In genomic region chr7:42931834-42932651, GRCh38 we compare ENCODE assay signal across 1 cellular context.
TF ChIP-seq lines count a peak whose summit lies in the region.

Gene MRPL32 (plus strand): TSS chr7:42932376. CDS start chr7:42932387, 11 bp downstream.
Gene PSMA2 (minus strand): TSS chr7:42932174. CDS start chr7:42932158, 16 bp downstream.

TF ChIP-seq in HepG2, 621 proteins besides CTCF, POLR2A, EP300 and RAD21 (continued from another document and continues in another):
- no peak for TF ChIP-seq ZNF503 (CRISPR knock-in tag; IDR thresholded peaks at IDR 0.05)
- TF ChIP-seq SCMH1 (CRISPR knock-in tag; IDR thresholded peaks at IDR 0.05; ENCODE audit: borderline replicate concordance), result no peak
- TF ChIP-seq YEATS2 (CRISPR knock-in tag; IDR thresholded peaks at IDR 0.05; ENCODE audit: borderline replicate concordance), result peak; percentile 58; the same call in 1 of the 2 replicates
- TF ChIP-seq ZFP91 (CRISPR knock-in tag; IDR thresholded peaks at IDR 0.05; ENCODE audit: borderline replicate concordance), result peak; percentile 66; the same call in 1 of the 2 replicates
- TF ChIP-seq ZNF780A (CRISPR knock-in tag; IDR thresholded peaks at IDR 0.05), result 0 out of 2 replicates have a peak, but pooled peaks have one; percentile 41
- peak; percentile 89 for TF ChIP-seq EED (CRISPR knock-in tag; IDR thresholded peaks at IDR 0.05)
- TF ChIP-seq SNAPC2 (CRISPR knock-in tag; IDR thresholded peaks at IDR 0.05), result no peak
- TF ChIP-seq SOX6 (IDR thresholded peaks at IDR 0.05), result no peak
- TF ChIP-seq SOX6 (CRISPR knock-in tag; IDR thresholded peaks at IDR 0.05), result peak; percentile 49
- TF ChIP-seq NFE2 (CRISPR knock-in tag; IDR thresholded peaks at IDR 0.05), result no peak
- no peak for TF ChIP-seq CENPBD1 (CRISPR knock-in tag; IDR thresholded peaks at IDR 0.05; ENCODE audit: borderline replicate concordance, low read depth)
- no peak for TF ChIP-seq ARNT2 (CRISPR knock-in tag; IDR thresholded peaks at IDR 0.05; ENCODE audit: low read depth)
- no peak for TF ChIP-seq NONO (IDR thresholded peaks at IDR 0.05)
- 0 out of 2 replicates have a peak, but pooled peaks have one; percentile 60 for TF ChIP-seq NONO (CRISPR knock-in tag; conservative IDR thresholded peaks at IDR 0.05)
- TF ChIP-seq ZNF720 (CRISPR knock-in tag; IDR thresholded peaks at IDR 0.05), result no peak
- TF ChIP-seq PAXIP1 (CRISPR knock-in tag; conservative IDR thresholded peaks at IDR 0.05), result 0 out of 2 replicates have a peak, but pooled peaks have one; percentile 27
- TF ChIP-seq ZBTB1 (CRISPR knock-in tag; IDR thresholded peaks at IDR 0.05; ENCODE audit: borderline replicate concordance), result no peak
- no peak for TF ChIP-seq FOXA1 (IDR thresholded peaks at IDR 0.05)
- 0 out of 2 replicates have a peak, but pooled peaks have one; percentile 21 for TF ChIP-seq FOXA1 (CRISPR knock-in tag; IDR thresholded peaks at IDR 0.05)
- TF ChIP-seq HOXA5 (CRISPR knock-in tag; IDR thresholded peaks at IDR 0.05), result no peak
- TF ChIP-seq TRIM24 (CRISPR knock-in tag; IDR thresholded peaks at IDR 0.05), result no peak
- peak; percentile 96 for TF ChIP-seq YY1 (IDR thresholded peaks at IDR 0.05; ENCODE audit: insufficient read depth, insufficient replicate concordance, low read depth, low read length)
- TF ChIP-seq SAFB2 (CRISPR knock-in tag; IDR thresholded peaks at IDR 0.05; ENCODE audit: borderline replicate concordance, low read depth), result 0 out of 2 replicates have a peak, but pooled peaks have one; percentile 49
- no peak for TF ChIP-seq ZNF44 (CRISPR knock-in tag; IDR thresholded peaks at IDR 0.05)
- TF ChIP-seq DMAP1 (CRISPR knock-in tag; IDR thresholded peaks at IDR 0.05), result peak; percentile 89
- 0 out of 2 replicates have a peak, but pooled peaks have one; percentile 46 for TF ChIP-seq MXD3 (CRISPR knock-in tag; IDR thresholded peaks at IDR 0.05)
- TF ChIP-seq ZNF205 (CRISPR knock-in tag; IDR thresholded peaks at IDR 0.05), result peak; percentile 60; the same call in 1 of the 2 replicates
- TF ChIP-seq CREM (IDR thresholded peaks at IDR 0.05), result peak; percentile 84
- TF ChIP-seq CREM (CRISPR knock-in tag; IDR thresholded peaks at IDR 0.05), result no peak
- peak; percentile 46; the same call in 1 of the 2 replicates for TF ChIP-seq ZNF614 (CRISPR knock-in tag; IDR thresholded peaks at IDR 0.05; ENCODE audit: borderline replicate concordance)
- no peak for TF ChIP-seq THYN1 (CRISPR knock-in tag; IDR thresholded peaks at IDR 0.05; ENCODE audit: borderline replicate concordance, low read depth)
- TF ChIP-seq ZNF670 (CRISPR knock-in tag; IDR thresholded peaks at IDR 0.05; ENCODE audit: borderline replicate concordance), result peak; percentile 52; the same call in 1 of the 2 replicates
- peak; percentile 70 for TF ChIP-seq YEATS4 (CRISPR knock-in tag; IDR thresholded peaks at IDR 0.05; ENCODE audit: borderline replicate concordance)
- TF ChIP-seq AGO1 (IDR thresholded peaks at IDR 0.05; ENCODE audit: low read depth, low read length, poor library complexity, severe bottlenecking), result peak; percentile 36
- TF ChIP-seq GABPB1 (CRISPR knock-in tag; IDR thresholded peaks at IDR 0.05), result peak; percentile 86
- no peak for TF ChIP-seq ZSCAN30 (CRISPR knock-in tag; IDR thresholded peaks at IDR 0.05)
- TF ChIP-seq ZMYM4 (CRISPR knock-in tag; IDR thresholded peaks at IDR 0.05), result peak; percentile 60
- peak; percentile 63 for TF ChIP-seq MED8 (CRISPR knock-in tag; IDR thresholded peaks at IDR 0.05; ENCODE audit: insufficient replicate concordance)
- TF ChIP-seq ZFP36L2 (CRISPR knock-in tag; IDR thresholded peaks at IDR 0.05), result no peak
- TF ChIP-seq SKI (IDR thresholded peaks at IDR 0.05; ENCODE audit: partially characterized antibody), result no peak
- TF ChIP-seq THAP11 (CRISPR knock-in tag; IDR thresholded peaks at IDR 0.05), result peak; percentile 99
- no peak for TF ChIP-seq CEBPB (IDR thresholded peaks at IDR 0.05; ENCODE audit: borderline replicate concordance, low read depth, low read length)
- peak; percentile 92 for TF ChIP-seq ZNF138 (CRISPR knock-in tag; IDR thresholded peaks at IDR 0.05; ENCODE audit: low read depth)
- TF ChIP-seq ZNF280B (CRISPR knock-in tag; IDR thresholded peaks at IDR 0.05; ENCODE audit: borderline replicate concordance), result 0 out of 2 replicates have a peak, but pooled peaks have one; percentile 62
- TF ChIP-seq TERF1 (CRISPR knock-in tag; IDR thresholded peaks at IDR 0.05), result no peak
- no peak for TF ChIP-seq ETV6 (CRISPR knock-in tag; conservative IDR thresholded peaks at IDR 0.05)
- 0 out of 2 replicates have a peak, but pooled peaks have one; percentile 14 for TF ChIP-seq MIER2 (CRISPR knock-in tag; IDR thresholded peaks at IDR 0.05)
- no peak for TF ChIP-seq ZFP41 (CRISPR knock-in tag; IDR thresholded peaks at IDR 0.05; ENCODE audit: borderline replicate concordance)
- peak; percentile 70 for TF ChIP-seq SUZ12 (IDR thresholded peaks at IDR 0.05; ENCODE audit: low read depth, low read length)
- no peak for TF ChIP-seq CEBPZ (IDR thresholded peaks at IDR 0.05; ENCODE audit: low read length)
- peak; percentile 15 for TF ChIP-seq XRCC5 (optimal IDR thresholded peaks at IDR 0.05; ENCODE audit: low read length)
- peak; percentile 74 for TF ChIP-seq KDM5A (IDR thresholded peaks at IDR 0.05; ENCODE audit: borderline replicate concordance, low read length)
- TF ChIP-seq ZNF256 (CRISPR knock-in tag; conservative IDR thresholded peaks at IDR 0.05), result no peak
- no peak for TF ChIP-seq PAX8 (CRISPR knock-in tag; IDR thresholded peaks at IDR 0.05; ENCODE audit: borderline replicate concordance)
- no peak for TF ChIP-seq TEF (CRISPR knock-in tag; IDR thresholded peaks at IDR 0.05)
- no peak for TF ChIP-seq ZNF775 (CRISPR knock-in tag; IDR thresholded peaks at IDR 0.05; ENCODE audit: borderline replicate concordance)
- no peak for TF ChIP-seq SRSF1 (optimal IDR thresholded peaks at IDR 0.05; ENCODE audit: low read depth, low read length)
- TF ChIP-seq KLF15 (CRISPR knock-in tag; IDR thresholded peaks at IDR 0.05; ENCODE audit: borderline replicate concordance), result no peak
- TF ChIP-seq ZNF230 (CRISPR knock-in tag; IDR thresholded peaks at IDR 0.05), result 0 out of 2 replicates have a peak, but pooled peaks have one; percentile 18
- no peak for TF ChIP-seq NR2F6 (IDR thresholded peaks at IDR 0.05)
- peak; percentile 3; the same call in 1 of the 2 replicates for TF ChIP-seq NR2F6 (CRISPR knock-in tag; IDR thresholded peaks at IDR 0.05)
- TF ChIP-seq ZNF546 (CRISPR knock-in tag; conservative IDR thresholded peaks at IDR 0.05), result 0 out of 2 replicates have a peak, but pooled peaks have one; percentile 34
